In the genomic region with DNA sequence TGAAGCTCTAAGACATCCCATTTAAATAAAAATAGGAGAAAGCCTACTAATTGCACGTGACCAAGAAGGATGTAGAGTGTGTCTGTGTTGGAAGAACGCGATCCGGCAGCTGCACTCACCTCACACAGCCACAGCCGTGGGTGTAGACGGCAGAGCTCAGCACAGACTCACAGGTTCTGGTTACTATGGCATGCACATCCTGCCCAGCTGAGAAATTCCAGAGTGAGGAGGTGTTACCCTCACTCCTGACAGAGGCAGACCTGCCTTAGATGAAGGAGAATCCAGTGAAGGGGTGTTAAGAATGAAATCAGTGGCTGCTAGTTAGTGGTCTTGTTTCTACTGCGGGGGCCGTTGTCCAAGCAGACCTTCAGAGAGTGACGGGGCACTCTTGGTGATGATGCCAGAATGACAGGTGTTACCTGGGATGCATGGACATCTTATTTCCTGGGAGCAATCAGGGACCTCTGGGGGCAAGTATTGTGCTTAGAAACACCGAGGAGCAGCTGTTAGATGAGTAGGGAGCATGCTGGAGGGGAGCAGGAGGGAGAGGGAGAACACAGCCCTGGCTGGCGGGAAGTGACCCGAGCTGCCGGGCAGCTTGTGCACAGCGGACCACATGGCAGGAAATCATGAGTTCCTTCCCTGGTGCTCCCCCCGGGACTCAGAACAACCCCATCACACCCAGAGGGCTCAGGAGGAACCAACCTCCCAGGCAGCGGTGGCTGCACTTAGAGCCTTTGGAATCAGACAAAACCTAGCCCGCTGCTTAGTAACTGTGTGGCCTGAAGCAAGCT, we compare ENCODE assay signal across 11 cellular contexts. TPM values are rescaled to one million over a fixed set of nuclear protein-coding genes. Genes with fewer than 3 reads are reported as not detected.
A peak's percentile ranks its signal among the peaks of the same experiment; 100 is the strongest.
DNase-seq lines count a peak whose midpoint lies in the region; ATAC-seq and TF ChIP-seq lines count a peak whose summit lies in the region.
"Had no signal": no experiment of that assay in that cellular context is flagged by ENCODE, and none has a peak within 500 bp of the region (broad histone marks: within the 10 kb centered on the region; RNA-seq: fewer than 3 reads in every experiment).

No MANE protein-coding gene starts in this region.

- TF ChIP-seq CTCF in CD14-positive monocyte (IDR thresholded peaks at IDR 0.05) (no peak), foreskin fibroblast (IDR thresholded peaks at IDR 0.05; ENCODE audit: low read depth, low read length) (no peak)

- peak; percentile 12 to 40 for ATAC-seq in natural killer cell treated with Interleukin-12 subunit alpha and Interleukin-12 subunit beta and Interleukin-15 and Interleukin-18, amount 100 ng/mL, for 72 hours
- ATAC-seq in GM21825 (IDR thresholded peaks at IDR 0.05; ENCODE audit: unreplicated experiment) (no peak), GM21515 (IDR thresholded peaks at IDR 0.05; ENCODE audit: unreplicated experiment) (no peak)
- ATAC-seq in stimulated activated memory B cell treated with anti-CD40 and anti-IgM and Interleukin-4, amounts not matched to agents 10 μg/mL and 1 μg/mL and 100 μg/mL, for 72 hours, result no peak
- ATAC-seq: activated T-cell treated with anti-CD3 and anti-CD28 coated beads, Interleukin-2, amount 50 U/mL, for 72 hours had no signal

- peaks cover 0 to 2% (median 0%) of the 10 kb centered on the region in 7 donors for H3K9me3 Mint-ChIP-seq in CD14-positive monocyte
- H3K9me3 Mint-ChIP-seq in natural killer cell treated with Interleukin-12 subunit alpha and Interleukin-12 subunit beta and Interleukin-15 and Interleukin-18, amount 100 ng/mL, for 72 hours, result no peaks in the 10 kb centered on the region
- H3K9me3 Mint-ChIP-seq in stimulated activated memory B cell treated with anti-CD40 and anti-IgM and Interleukin-4, amounts not matched to agents 10 μg/mL and 1 μg/mL and 100 μg/mL, for 72 hours, result no peaks in the 10 kb centered on the region
- H3K9me3 Mint-ChIP-seq: activated T-cell treated with anti-CD3 and anti-CD28 coated beads, Interleukin-2, amount 50 U/mL, for 72 hours had no signal

- peaks cover 3 to 10% of the 10 kb centered on the region in 2 donors for H3K36me3 Mint-ChIP-seq in CD14-positive monocyte
- no peaks in the 10 kb centered on the region for H3K36me3 Mint-ChIP-seq in natural killer cell treated with Interleukin-12 subunit alpha and Interleukin-12 subunit beta and Interleukin-15 and Interleukin-18, amount 100 ng/mL, for 72 hours
- H3K36me3 Mint-ChIP-seq in stimulated activated memory B cell treated with anti-CD40 and anti-IgM and Interleukin-4, amounts not matched to agents 10 μg/mL and 1 μg/mL and 100 μg/mL, for 72 hours, result no peaks in the 10 kb centered on the region

- H3K27me3 Mint-ChIP-seq in CD14-positive monocyte (ENCODE audit: low read depth in 3 of 3), result peaks cover 9 to 16% (median 11%) of the 10 kb centered on the region in 3 donors
- H3K27me3 Mint-ChIP-seq in natural killer cell treated with Interleukin-12 subunit alpha and Interleukin-12 subunit beta and Interleukin-15 and Interleukin-18, amount 100 ng/mL, for 72 hours, result peaks cover 40 to 48% of the 10 kb centered on the region in 2 donors
- H3K27me3 Mint-ChIP-seq in stimulated activated memory B cell treated with anti-CD40 and anti-IgM and Interleukin-4, amounts not matched to agents 10 μg/mL and 1 μg/mL and 100 μg/mL, for 72 hours, result peaks cover 86% of the 10 kb centered on the region

- H3K4me3 Mint-ChIP-seq in CD14-positive monocyte, result peak overlapping the region; percentile 52 to 80
- no peak overlapping the region for H3K4me3 Mint-ChIP-seq in natural killer cell treated with Interleukin-12 subunit alpha and Interleukin-12 subunit beta and Interleukin-15 and Interleukin-18, amount 100 ng/mL, for 72 hours
- no peak overlapping the region for H3K4me3 Mint-ChIP-seq in stimulated activated memory B cell treated with anti-CD40 and anti-IgM and Interleukin-4, amounts not matched to agents 10 μg/mL and 1 μg/mL and 100 μg/mL, for 72 hours

- H3K4me3 ChIP-seq in foreskin fibroblast (ENCODE audit: low read depth in 1 of 2, low read length in 2 of 2), result no peak overlapping the region

- DNase-seq in CD14-positive monocyte (ENCODE audit: low spot score) (no peak), NAMALWA (ENCODE audit: low spot score) (peak; percentile 15), globus pallidus (ENCODE audit: low spot score) (peak; percentile 57), foreskin fibroblast (no peak)
- no peak for DNase-seq in natural killer cell treated with Interleukin-12 subunit alpha and Interleukin-12 subunit beta and Interleukin-15 and Interleukin-18, amount 100 ng/mL, for 72 hours (ENCODE audit: low spot score)
- DNase-seq: activated T-cell treated with anti-CD3 and anti-CD28 coated beads, Interleukin-2, amount 50 U/mL, for 72 hours; MV-4-11 had no signal

- peaks cover 46% of the 10 kb centered on the region for H3K4me1 Mint-ChIP-seq in CD14-positive monocyte
- H3K4me1 Mint-ChIP-seq in natural killer cell treated with Interleukin-12 subunit alpha and Interleukin-12 subunit beta and Interleukin-15 and Interleukin-18, amount 100 ng/mL, for 72 hours (ENCODE audit: low read depth in 2 of 2), result peaks cover 14 to 17% of the 10 kb centered on the region in 2 donors
- H3K4me1 Mint-ChIP-seq in stimulated activated memory B cell treated with anti-CD40 and anti-IgM and Interleukin-4, amounts not matched to agents 10 μg/mL and 1 μg/mL and 100 μg/mL, for 72 hours, result peaks cover 37% of the 10 kb centered on the region

- no peak overlapping the region for H3K27ac Mint-ChIP-seq in CD14-positive monocyte
- H3K27ac Mint-ChIP-seq in natural killer cell treated with Interleukin-12 subunit alpha and Interleukin-12 subunit beta and Interleukin-15 and Interleukin-18, amount 100 ng/mL, for 72 hours, result no peak overlapping the region
- H3K27ac Mint-ChIP-seq in stimulated activated memory B cell treated with anti-CD40 and anti-IgM and Interleukin-4, amounts not matched to agents 10 μg/mL and 1 μg/mL and 100 μg/mL, for 72 hours, result no peak overlapping the region
- H3K27ac Mint-ChIP-seq: activated T-cell treated with anti-CD3 and anti-CD28 coated beads, Interleukin-2, amount 50 U/mL, for 72 hours had no signal

- intact Hi-C loops in CD14-positive monocyte (cut with micrococcal nuclease), result no loop called here

RNA-seq across cellular contexts. Expression of a gene that starts 12.3 kb away (rescaled TPM):
- polyA plus RNA-seq in CD14-positive monocyte, result not detected
- total RNA-seq in natural killer cell treated with Interleukin-12 subunit alpha and Interleukin-12 subunit beta and Interleukin-15 and Interleukin-18, amount 100 ng/mL, for 72 hours, result not detected
- polyA plus RNA-seq: BJ had no signal

RNA-seq across cellular contexts. Expression of a gene that starts 36.3 kb away (rescaled TPM):
- polyA plus RNA-seq in CD14-positive monocyte, result under 1 TPM in 1 of 2 donors, not detected in 1; 0.12 TPM
- total RNA-seq in natural killer cell treated with Interleukin-12 subunit alpha and Interleukin-12 subunit beta and Interleukin-15 and Interleukin-18, amount 100 ng/mL, for 72 hours, result not detected
- total RNA-seq: activated T-cell treated with anti-CD3 and anti-CD28 coated beads, Interleukin-2, amount 50 U/mL, for 72 hours had no signal
- polyA plus RNA-seq: BJ had no signal

RNA-seq across cellular contexts. Expression of a gene that starts 39.2 kb away (rescaled TPM):
- polyA plus RNA-seq in CD14-positive monocyte, result not detected
- total RNA-seq in natural killer cell treated with Interleukin-12 subunit alpha and Interleukin-12 subunit beta and Interleukin-15 and Interleukin-18, amount 100 ng/mL, for 72 hours, result not detected
- polyA plus RNA-seq: BJ had no signal

Comparison
In these comparisons a context has a peak if more than half of its experiments do, and no peak if none do; other contexts are left out.
1. DNase-seq: peak in NAMALWA (single experiment) and globus pallidus (single experiment); none in CD14-positive monocyte (single experiment), natural killer cell treated with Interleukin-12 subunit alpha and Interleukin-12 subunit beta and Interleukin-15 and Interleukin-18, amount 100 ng/mL, for 72 hours (single experiment) and foreskin fibroblast (0 of 2).
2. H3K4me3 Mint-ChIP-seq: peak in CD14-positive monocyte (2 of 2); none in natural killer cell treated with Interleukin-12 subunit alpha and Interleukin-12 subunit beta and Interleukin-15 and Interleukin-18, amount 100 ng/mL, for 72 hours (single experiment) and stimulated activated memory B cell treated with anti-CD40 and anti-IgM and Interleukin-4, amounts not matched to agents 10 μg/mL and 1 μg/mL and 100 μg/mL, for 72 hours (single experiment).
3. ATAC-seq: peak in natural killer cell treated with Interleukin-12 subunit alpha and Interleukin-12 subunit beta and Interleukin-15 and Interleukin-18, amount 100 ng/mL, for 72 hours (2 of 2); none in GM21825 (single experiment), GM21515 (single experiment) and stimulated activated memory B cell treated with anti-CD40 and anti-IgM and Interleukin-4, amounts not matched to agents 10 μg/mL and 1 μg/mL and 100 μg/mL, for 72 hours (single experiment).